Comparison of ENCODE assay signal across 2 cellular contexts in the genomic region with DNA sequence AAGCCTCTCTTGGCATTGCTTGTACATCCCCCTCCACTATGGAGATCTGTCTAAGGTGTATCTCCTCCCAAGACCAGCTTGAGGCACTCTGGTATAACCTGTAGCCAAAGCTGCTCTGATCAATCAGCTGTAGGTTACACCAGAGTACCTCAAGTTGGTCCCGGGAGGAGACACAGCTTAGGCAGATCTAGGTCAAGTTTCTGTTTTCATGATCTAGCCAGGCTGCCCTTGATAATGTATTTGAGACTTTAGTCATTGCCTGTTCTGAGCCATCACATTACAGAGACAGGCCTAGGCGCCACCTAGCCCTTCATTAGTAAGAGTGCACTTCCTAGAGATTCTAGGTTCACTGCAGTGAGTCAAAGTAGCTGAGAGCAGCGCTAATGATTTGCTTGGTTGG.
TF ChIP-seq lines count a peak whose summit lies in the region.

No MANE protein-coding gene starts in this region.

TF ChIP-seq in SK-N-SH treated with all-trans-retinoic acid at 6 μM for 48 hours, 23 proteins besides CTCF, POLR2A, EP300 and RAD21:
- no peak for TF ChIP-seq ZNF70 (CRISPR knock-in tag; IDR thresholded peaks at IDR 0.05)
- TF ChIP-seq, protein P1, sequence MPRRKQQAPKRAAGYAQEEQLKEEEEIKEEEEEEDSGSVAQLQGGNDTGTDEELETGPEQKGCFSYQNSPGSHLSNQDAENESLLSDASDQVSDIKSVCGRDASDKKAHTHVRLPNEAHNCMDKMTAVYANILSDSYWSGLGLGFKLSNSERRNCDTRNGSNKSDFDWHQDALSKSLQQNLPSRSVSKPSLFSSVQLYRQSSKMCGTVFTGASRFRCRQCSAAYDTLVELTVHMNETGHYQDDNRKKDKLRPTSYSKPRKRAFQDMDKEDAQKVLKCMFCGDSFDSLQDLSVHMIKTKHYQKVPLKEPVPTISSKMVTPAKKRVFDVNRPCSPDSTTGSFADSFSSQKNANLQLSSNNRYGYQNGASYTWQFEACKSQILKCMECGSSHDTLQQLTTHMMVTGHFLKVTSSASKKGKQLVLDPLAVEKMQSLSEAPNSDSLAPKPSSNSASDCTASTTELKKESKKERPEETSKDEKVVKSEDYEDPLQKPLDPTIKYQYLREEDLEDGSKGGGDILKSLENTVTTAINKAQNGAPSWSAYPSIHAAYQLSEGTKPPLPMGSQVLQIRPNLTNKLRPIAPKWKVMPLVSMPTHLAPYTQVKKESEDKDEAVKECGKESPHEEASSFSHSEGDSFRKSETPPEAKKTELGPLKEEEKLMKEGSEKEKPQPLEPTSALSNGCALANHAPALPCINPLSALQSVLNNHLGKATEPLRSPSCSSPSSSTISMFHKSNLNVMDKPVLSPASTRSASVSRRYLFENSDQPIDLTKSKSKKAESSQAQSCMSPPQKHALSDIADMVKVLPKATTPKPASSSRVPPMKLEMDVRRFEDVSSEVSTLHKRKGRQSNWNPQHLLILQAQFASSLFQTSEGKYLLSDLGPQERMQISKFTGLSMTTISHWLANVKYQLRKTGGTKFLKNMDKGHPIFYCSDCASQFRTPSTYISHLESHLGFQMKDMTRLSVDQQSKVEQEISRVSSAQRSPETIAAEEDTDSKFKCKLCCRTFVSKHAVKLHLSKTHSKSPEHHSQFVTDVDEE (CRISPR knock-in tag; IDR thresholded peaks at IDR 0.05) = no peak
- TF ChIP-seq ARNTL (CRISPR knock-in tag; IDR thresholded peaks at IDR 0.05; ENCODE audit: borderline replicate concordance, low read depth) = no peak
- TF ChIP-seq, protein P2, sequence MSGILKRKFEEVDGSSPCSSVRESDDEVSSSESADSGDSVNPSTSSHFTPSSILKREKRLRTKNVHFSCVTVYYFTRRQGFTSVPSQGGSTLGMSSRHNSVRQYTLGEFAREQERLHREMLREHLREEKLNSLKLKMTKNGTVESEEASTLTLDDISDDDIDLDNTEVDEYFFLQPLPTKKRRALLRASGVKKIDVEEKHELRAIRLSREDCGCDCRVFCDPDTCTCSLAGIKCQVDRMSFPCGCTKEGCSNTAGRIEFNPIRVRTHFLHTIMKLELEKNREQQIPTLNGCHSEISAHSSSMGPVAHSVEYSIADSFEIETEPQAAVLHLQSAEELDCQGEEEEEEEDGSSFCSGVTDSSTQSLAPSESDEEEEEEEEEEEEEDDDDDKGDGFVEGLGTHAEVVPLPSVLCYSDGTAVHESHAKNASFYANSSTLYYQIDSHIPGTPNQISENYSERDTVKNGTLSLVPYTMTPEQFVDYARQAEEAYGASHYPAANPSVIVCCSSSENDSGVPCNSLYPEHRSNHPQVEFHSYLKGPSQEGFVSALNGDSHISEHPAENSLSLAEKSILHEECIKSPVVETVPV (CRISPR knock-in tag; IDR thresholded peaks at IDR 0.05) = no peak
- no peak for TF ChIP-seq BACH2 (CRISPR knock-in tag; IDR thresholded peaks at IDR 0.05; ENCODE audit: borderline replicate concordance)
- TF ChIP-seq ZFP3 (CRISPR knock-in tag; IDR thresholded peaks at IDR 0.05) = no peak
- TF ChIP-seq GLIS3 (CRISPR knock-in tag; IDR thresholded peaks at IDR 0.05) = no peak
- TF ChIP-seq ZNF8 (CRISPR knock-in tag; IDR thresholded peaks at IDR 0.05) = no peak
- TF ChIP-seq, protein P3, sequence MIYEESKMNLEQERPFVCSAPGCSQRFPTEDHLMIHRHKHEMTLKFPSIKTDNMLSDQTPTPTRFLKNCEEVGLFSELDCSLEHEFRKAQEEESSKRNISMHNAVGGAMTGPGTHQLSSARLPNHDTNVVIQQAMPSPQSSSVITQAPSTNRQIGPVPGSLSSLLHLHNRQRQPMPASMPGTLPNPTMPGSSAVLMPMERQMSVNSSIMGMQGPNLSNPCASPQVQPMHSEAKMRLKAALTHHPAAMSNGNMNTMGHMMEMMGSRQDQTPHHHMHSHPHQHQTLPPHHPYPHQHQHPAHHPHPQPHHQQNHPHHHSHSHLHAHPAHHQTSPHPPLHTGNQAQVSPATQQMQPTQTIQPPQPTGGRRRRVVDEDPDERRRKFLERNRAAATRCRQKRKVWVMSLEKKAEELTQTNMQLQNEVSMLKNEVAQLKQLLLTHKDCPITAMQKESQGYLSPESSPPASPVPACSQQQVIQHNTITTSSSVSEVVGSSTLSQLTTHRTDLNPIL (CRISPR knock-in tag; IDR thresholded peaks at IDR 0.05; ENCODE audit: low read depth) = no peak
- no peak for TF ChIP-seq PPARA (CRISPR knock-in tag; IDR thresholded peaks at IDR 0.05; ENCODE audit: borderline replicate concordance)
- TF ChIP-seq, protein P4, sequence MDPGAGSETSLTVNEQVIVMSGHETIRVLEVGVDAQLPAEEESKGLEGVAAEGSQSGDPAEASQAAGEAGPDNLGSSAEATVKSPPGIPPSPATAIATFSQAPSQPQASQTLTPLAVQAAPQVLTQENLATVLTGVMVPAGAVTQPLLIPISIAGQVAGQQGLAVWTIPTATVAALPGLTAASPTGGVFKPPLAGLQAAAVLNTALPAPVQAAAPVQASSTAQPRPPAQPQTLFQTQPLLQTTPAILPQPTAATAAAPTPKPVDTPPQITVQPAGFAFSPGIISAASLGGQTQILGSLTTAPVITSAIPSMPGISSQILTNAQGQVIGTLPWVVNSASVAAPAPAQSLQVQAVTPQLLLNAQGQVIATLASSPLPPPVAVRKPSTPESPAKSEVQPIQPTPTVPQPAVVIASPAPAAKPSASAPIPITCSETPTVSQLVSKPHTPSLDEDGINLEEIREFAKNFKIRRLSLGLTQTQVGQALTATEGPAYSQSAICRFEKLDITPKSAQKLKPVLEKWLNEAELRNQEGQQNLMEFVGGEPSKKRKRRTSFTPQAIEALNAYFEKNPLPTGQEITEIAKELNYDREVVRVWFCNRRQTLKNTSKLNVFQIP (CRISPR knock-in tag; IDR thresholded peaks at IDR 0.05; ENCODE audit: borderline replicate concordance, low read depth) = no peak
- TF ChIP-seq CSDC2 (CRISPR knock-in tag; IDR thresholded peaks at IDR 0.05) = no peak
- no peak for TF ChIP-seq ESRRG (CRISPR knock-in tag; IDR thresholded peaks at IDR 0.05)
- no peak for TF ChIP-seq ZFP30 (CRISPR knock-in tag; IDR thresholded peaks at IDR 0.05)

TF ChIP-seq in SK-N-SH, 30 proteins besides CTCF, POLR2A, EP300 and RAD21:
- no peak for TF ChIP-seq GATA2 (CRISPR knock-in tag; IDR thresholded peaks at IDR 0.05)
- TF ChIP-seq JUND (IDR thresholded peaks at IDR 0.05) = no peak
- TF ChIP-seq YY1 (IDR thresholded peaks at IDR 0.05; ENCODE audit: low read depth) = no peak
- no peak for TF ChIP-seq SMC3 (IDR thresholded peaks at IDR 0.05; ENCODE audit: low read depth, low read length)
- no peak for TF ChIP-seq TEAD4 (IDR thresholded peaks at IDR 0.05; ENCODE audit: borderline replicate concordance, insufficient read depth)
- no peak for TF ChIP-seq RCOR1 (IDR thresholded peaks at IDR 0.05; ENCODE audit: low read length)
- no peak for TF ChIP-seq NRF1 (IDR thresholded peaks at IDR 0.05; ENCODE audit: low read depth, low read length)
- no peak for TF ChIP-seq SIN3A (IDR thresholded peaks at IDR 0.05; ENCODE audit: borderline replicate concordance, low read depth, low read length)
TF ChIP-seq in SK-N-SH: peak in this region for 0.
